ENCODE assay signal across 15 cellular contexts in genomic region chr4:113637823-113638691, GRCh38.
A peak's percentile ranks its signal among the peaks of the same experiment; 100 is the strongest.
DNase-seq lines count a peak whose midpoint lies in the region; ATAC-seq and TF ChIP-seq lines count a peak whose summit lies in the region.
"Had no signal": no experiment of that assay in that cellular context is flagged by ENCODE, and none has a peak within 500 bp of the region (broad histone marks: within the 10 kb centered on the region; RNA-seq: fewer than 3 reads in every experiment).

No MANE protein-coding gene starts in this region.

- CTCF ChIA-PET in activated CD4-positive, alpha-beta memory T cell treated with anti-CD3 and anti-CD28 coated beads, Interleukin-2, amount 10 ng/mL, durations not matched to agents 7 days and 5 days (lab: Charles Lee), result interaction anchor here (0.9 to 1.5 kb wide), 2 partner anchors 78 to 91 kb away, joined by 3 read pairs; no protein-coding TSS in a partner anchor
- CTCF ChIA-PET in activated CD4-positive, alpha-beta memory T cell treated with anti-CD3 and anti-CD28 coated beads for 36 hours (lab: Charles Lee), result no interaction called here

- peaks cover 11% of the 10 kb centered on the region for H3K36me3 Mint-ChIP-seq in activated CD4-positive, alpha-beta memory T cell treated with anti-CD3 and anti-CD28 coated beads, Interleukin-2, amount 10 ng/mL, durations not matched to agents 7 days and 5 days (ENCODE audit: low read depth)
- H3K36me3 Mint-ChIP-seq in activated CD4-positive, alpha-beta memory T cell treated with anti-CD3 and anti-CD28 coated beads for 36 hours, result peaks cover 2% of the 10 kb centered on the region

- peaks cover 5% of the 10 kb centered on the region; the same call in 1 of the 2 replicates for H3K36me3 ChIP-seq in Karpas-422 (ENCODE audit: insufficient read depth, low read length)
- no peaks in the 10 kb centered on the region for H3K36me3 ChIP-seq in body of pancreas (replicated peaks in 1 of 2; ENCODE audit: insufficient read depth in 1 of 2, low read depth in 2 of 2)
- H3K36me3 ChIP-seq in gastrocnemius medialis, result no peaks in the 10 kb centered on the region

- H3K4me2 ChIP-seq in Karpas-422 (ENCODE audit: low read depth, low read length, poor library complexity, severe bottlenecking), result peak overlapping the region; percentile 63
- H3K4me2 ChIP-seq: PC-9 had no signal

- H3K4me3 ChIP-seq in Karpas-422 (ENCODE audit: low read length) (peak overlapping the region; percentile 50), body of pancreas (no peak overlapping the region), gastrocnemius medialis (no peak overlapping the region)
- H3K4me3 ChIP-seq: PC-9 had no signal

- in situ Hi-C loops in gastrocnemius medialis (cut with MboI; ENCODE audit: low sequenced_read_pairs in 4 of 4), result no loop called here

- H3K4me1 Mint-ChIP-seq in activated CD4-positive, alpha-beta memory T cell treated with anti-CD3 and anti-CD28 coated beads, Interleukin-2, amount 10 ng/mL, durations not matched to agents 7 days and 5 days, result peaks cover 42% of the 10 kb centered on the region
- peaks cover 42% of the 10 kb centered on the region for H3K4me1 Mint-ChIP-seq in activated CD4-positive, alpha-beta memory T cell treated with anti-CD3 and anti-CD28 coated beads for 36 hours (ENCODE audit: low read depth)

- H3K9me2 ChIP-seq in Karpas-422 (replicated peaks; ENCODE audit: insufficient read depth, low read length), result no peaks in the 10 kb centered on the region

- peaks cover 97% of the 10 kb centered on the region for H3K4me1 ChIP-seq in Karpas-422 (ENCODE audit: low read length)
- peaks cover 61% of the 10 kb centered on the region for H3K4me1 ChIP-seq in body of pancreas
- H3K4me1 ChIP-seq in gastrocnemius medialis, result peaks cover 54 to 83% of the 10 kb centered on the region in 2 donors

- H3K9me3 Mint-ChIP-seq in activated CD4-positive, alpha-beta memory T cell treated with anti-CD3 and anti-CD28 coated beads, Interleukin-2, amount 10 ng/mL, durations not matched to agents 7 days and 5 days, result no peaks in the 10 kb centered on the region
- H3K9me3 Mint-ChIP-seq in activated CD4-positive, alpha-beta memory T cell treated with anti-CD3 and anti-CD28 coated beads for 36 hours, result no peaks in the 10 kb centered on the region

- TF ChIP-seq CTCF in body of pancreas (IDR thresholded peaks at IDR 0.05) (no peak), gastrocnemius medialis (IDR thresholded peaks at IDR 0.05 in 4 of 5, conservative IDR thresholded peaks at IDR 0.05 in 1 of 5) (no peak)

- H2AFZ ChIP-seq in Karpas-422 (ENCODE audit: low read length), result no peak overlapping the region
- H2AFZ ChIP-seq: PC-9 had no signal

- no peaks in the 10 kb centered on the region for H4K20me1 ChIP-seq in Karpas-422 (ENCODE audit: insufficient read depth, low read depth, low read length)

- POLR2A ChIA-PET in activated CD4-positive, alpha-beta memory T cell treated with anti-CD3 and anti-CD28 coated beads, Interleukin-2, amount 10 ng/mL, durations not matched to agents 7 days and 5 days (lab: Charles Lee), result interaction anchor here (1.1 to 2.4 kb wide), 3 partner anchors 40 to 124 kb away, joined by 4 to 10 read pairs (median 7); no protein-coding TSS in a partner anchor
- POLR2A ChIA-PET in activated CD4-positive, alpha-beta memory T cell treated with anti-CD3 and anti-CD28 coated beads for 36 hours (lab: Charles Lee), result interaction anchor here (0.7 kb wide), 1 partner anchor 26 kb away, joined by 3 read pairs; no protein-coding TSS in a partner anchor

- peak overlapping the region; percentile 60 for H3K9ac ChIP-seq in Karpas-422 (ENCODE audit: low read length)

- peak overlapping the region; percentile 13 for H3K27ac Mint-ChIP-seq in activated CD4-positive, alpha-beta memory T cell treated with anti-CD3 and anti-CD28 coated beads, Interleukin-2, amount 10 ng/mL, durations not matched to agents 7 days and 5 days
- H3K27ac Mint-ChIP-seq in activated CD4-positive, alpha-beta memory T cell treated with anti-CD3 and anti-CD28 coated beads for 36 hours, result no peak overlapping the region
- H3K27ac Mint-ChIP-seq: activated CD8-positive, alpha-beta memory T cell treated with anti-CD3 and anti-CD28 coated beads, Interleukin-2, amount 10 ng/mL, durations not matched to agents 7 days and 5 days had no signal

- H3K79me2 ChIP-seq in Karpas-422 (ENCODE audit: low read length), result peaks cover 79% of the 10 kb centered on the region

- peak overlapping the region; percentile 97 for H3K27ac ChIP-seq in Karpas-422 (ENCODE audit: low read length)
- H3K27ac ChIP-seq in body of pancreas, result peak overlapping the region in 3 of 4 donors; percentile 19 to 59 (median 52)
- peak overlapping the region in 3 of 4 donors; percentile 2 to 42 (median 35) for H3K27ac ChIP-seq in gastrocnemius medialis
- H3K27ac ChIP-seq: PC-9 had no signal

- ATAC-seq in body of pancreas (peak; percentile 16), gastrocnemius medialis (no peak)
- ATAC-seq: sciatic nerve had no signal

- no peak for DNase-seq in activated CD4-positive, alpha-beta memory T cell treated with anti-CD3 and anti-CD28 coated beads, Interleukin-2, amount 10 ng/mL, durations not matched to agents 7 days and 5 days
- no peak for DNase-seq in activated CD4-positive, alpha-beta memory T cell treated with anti-CD3 and anti-CD28 coated beads for 36 hours
- peak; percentile 71 for DNase-seq in Karpas-422
- no peak for DNase-seq in body of pancreas
- no peak for DNase-seq in gastrocnemius medialis
- no peak for DNase-seq in NCI-H226
- DNase-seq in activated gamma-delta T cell (lab: John Stamatoyannopoulos, UW), result no peak
- DNase-seq in ecto neural progenitor cell (ENCODE audit: low spot score), result no peak
- DNase-seq: activated CD8-positive, alpha-beta memory T cell treated with anti-CD3 and anti-CD28 coated beads, Interleukin-2, amount 10 ng/mL, durations not matched to agents 7 days and 5 days; AML-193; midbrain; NCI-H187; T-helper 9 cell had no signal

- H3K27me3 ChIP-seq in Karpas-422 (ENCODE audit: low read length), result no peaks in the 10 kb centered on the region
- H3K27me3 ChIP-seq in body of pancreas, result no peaks in the 10 kb centered on the region
- no peaks in the 10 kb centered on the region for H3K27me3 ChIP-seq in gastrocnemius medialis

- TF ChIP-seq POLR2A in body of pancreas (IDR thresholded peaks at IDR 0.05), result no peak
- TF ChIP-seq POLR2A in gastrocnemius medialis (IDR thresholded peaks at IDR 0.05), result no peak

- WGBS in body of pancreas, 2 donors, result 54 to 67% methylated on average over 5 of the region's 5 CpGs

- H3K4me3 Mint-ChIP-seq in activated CD4-positive, alpha-beta memory T cell treated with anti-CD3 and anti-CD28 coated beads, Interleukin-2, amount 10 ng/mL, durations not matched to agents 7 days and 5 days, result no peak overlapping the region
- no peak overlapping the region for H3K4me3 Mint-ChIP-seq in activated CD4-positive, alpha-beta memory T cell treated with anti-CD3 and anti-CD28 coated beads for 36 hours
- H3K4me3 Mint-ChIP-seq: activated CD8-positive, alpha-beta memory T cell treated with anti-CD3 and anti-CD28 coated beads, Interleukin-2, amount 10 ng/mL, durations not matched to agents 7 days and 5 days had no signal

- intact Hi-C loops in activated CD4-positive, alpha-beta memory T cell treated with anti-CD3 and anti-CD28 coated beads for 36 hours (cut with micrococcal nuclease), result loop anchor here (1.0 to 10.0 kb wide), 2 partner anchors 45 to 243 kb away; no protein-coding TSS in a partner anchor
- intact Hi-C loops in body of pancreas (cut with DNase I) (no loop called here), gastrocnemius medialis (cut with DNase I; ENCODE audit: low total_unique reads) (loop anchor here (5.0 kb wide), 2 partner anchors 91 to 124 kb away; partner anchors contain the start of gene CAMK2D)

- no peaks in the 10 kb centered on the region for H3K9me3 ChIP-seq in Karpas-422 (ENCODE audit: low read length)
- H3K9me3 ChIP-seq in body of pancreas, result no peaks in the 10 kb centered on the region
- H3K9me3 ChIP-seq in gastrocnemius medialis, result no peaks in the 10 kb centered on the region

- H3K27me3 Mint-ChIP-seq in activated CD4-positive, alpha-beta memory T cell treated with anti-CD3 and anti-CD28 coated beads, Interleukin-2, amount 10 ng/mL, durations not matched to agents 7 days and 5 days, result no peaks in the 10 kb centered on the region
- H3K27me3 Mint-ChIP-seq in activated CD4-positive, alpha-beta memory T cell treated with anti-CD3 and anti-CD28 coated beads for 36 hours, result no peaks in the 10 kb centered on the region
- H3K27me3 Mint-ChIP-seq: activated CD8-positive, alpha-beta memory T cell treated with anti-CD3 and anti-CD28 coated beads, Interleukin-2, amount 10 ng/mL, durations not matched to agents 7 days and 5 days had no signal

Comparison
In these comparisons a context has a peak if more than half of its experiments do, and no peak if none do; other contexts are left out.
1. H3K27ac ChIP-seq: peak in every context shown above with its lines; median percentile 97 in Karpas-422; 52 in body of pancreas; 35 in gastrocnemius medialis.